24 cellular contexts compared by ENCODE assay signal in the genomic region with DNA sequence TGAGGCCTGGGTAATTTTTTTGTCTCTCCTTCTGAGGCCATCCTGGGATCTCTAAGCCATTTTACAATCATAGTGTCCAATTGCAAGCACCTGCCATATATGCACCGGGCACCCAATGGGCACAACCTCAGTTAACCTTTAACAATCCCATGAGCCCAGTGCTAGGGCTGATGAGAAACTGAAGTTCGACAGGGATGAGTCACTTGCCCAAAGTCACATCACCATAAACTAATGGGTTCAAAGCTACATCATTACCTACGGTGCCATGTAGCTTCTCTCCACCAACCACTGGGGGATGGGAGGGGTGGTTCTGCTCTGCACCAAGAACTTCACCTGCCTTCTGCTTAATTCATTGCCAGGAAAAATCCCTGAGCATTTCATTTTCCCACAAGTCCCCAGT.
"Had no signal": no experiment of that assay in that cellular context is flagged by ENCODE, and none has a peak within 500 bp of the region (broad histone marks: within the 10 kb centered on the region; RNA-seq: fewer than 3 reads in every experiment).

No MANE protein-coding gene starts in this region.

- H3K4me3 Mint-ChIP-seq: activated CD4-positive, alpha-beta memory T cell treated with anti-CD3 and anti-CD28 coated beads for 36 hours; activated CD4-positive, alpha-beta T cell treated with anti-CD3 and anti-CD28 coated beads for 36 hours; activated CD4-positive, alpha-beta T cell treated with anti-CD3 and anti-CD28 coated beads, Interleukin-2, amount 10 ng/mL, durations not matched to agents 24 days and 14 days; activated CD8-positive, alpha-beta memory T cell treated with anti-CD3 and anti-CD28 coated beads, Interleukin-2, amount 10 ng/mL, durations not matched to agents 7 days and 5 days; activated CD8-positive, alpha-beta T cell treated with anti-CD3 and anti-CD28 coated beads, Interleukin-2, amount 10 ng/mL, durations not matched to agents 7 days and 5 days; activated naive CD4-positive, alpha-beta T cell treated with anti-CD3 and anti-CD28 coated beads, Interleukin-2, amount 10 ng/mL, durations not matched to agents 7 days and 5 days; activated naive CD8-positive, alpha-beta T cell treated with anti-CD3 and anti-CD28 coated beads, Interleukin-2, amount 10 ng/mL, durations not matched to agents 7 days and 5 days had no signal

- H3K27me3 Mint-ChIP-seq: activated CD4-positive, alpha-beta memory T cell treated with anti-CD3 and anti-CD28 coated beads for 36 hours; activated CD4-positive, alpha-beta T cell treated with anti-CD3 and anti-CD28 coated beads for 36 hours; activated CD4-positive, alpha-beta T cell treated with anti-CD3 and anti-CD28 coated beads, Interleukin-2, amount 10 ng/mL, durations not matched to agents 24 days and 14 days; activated CD8-positive, alpha-beta memory T cell treated with anti-CD3 and anti-CD28 coated beads, Interleukin-2, amount 10 ng/mL, durations not matched to agents 7 days and 5 days; activated naive CD4-positive, alpha-beta T cell treated with anti-CD3 and anti-CD28 coated beads, Interleukin-2, amount 10 ng/mL, durations not matched to agents 7 days and 5 days; activated naive CD8-positive, alpha-beta T cell treated with anti-CD3 and anti-CD28 coated beads, Interleukin-2, amount 10 ng/mL, durations not matched to agents 7 days and 5 days had no signal

- H3K9me3 ChIP-seq: colonic mucosa had no signal

- H3K27me3 ChIP-seq: brain microvascular endothelial cell, colonic mucosa had no signal

- H3K36me3 ChIP-seq: brain microvascular endothelial cell, colonic mucosa had no signal

- H3K27ac Mint-ChIP-seq: activated CD4-positive, alpha-beta memory T cell treated with anti-CD3 and anti-CD28 coated beads for 36 hours; activated CD4-positive, alpha-beta T cell treated with anti-CD3 and anti-CD28 coated beads for 36 hours; activated CD4-positive, alpha-beta T cell treated with anti-CD3 and anti-CD28 coated beads, Interleukin-2, amount 10 ng/mL, durations not matched to agents 24 days and 14 days; activated CD8-positive, alpha-beta memory T cell treated with anti-CD3 and anti-CD28 coated beads, Interleukin-2, amount 10 ng/mL, durations not matched to agents 7 days and 5 days; activated CD8-positive, alpha-beta T cell treated with anti-CD3 and anti-CD28 coated beads, Interleukin-2, amount 10 ng/mL, durations not matched to agents 7 days and 5 days; activated naive CD4-positive, alpha-beta T cell treated with anti-CD3 and anti-CD28 coated beads, Interleukin-2, amount 10 ng/mL, durations not matched to agents 7 days and 5 days; activated naive CD4-positive, alpha-beta T cell treated with anti-CD3 and anti-CD28 coated beads, Interleukin-2, amount 50 U/mL, for 72 hours; activated naive CD8-positive, alpha-beta T cell treated with anti-CD3 and anti-CD28 coated beads, Interleukin-2, amount 10 ng/mL, durations not matched to agents 7 days and 5 days had no signal

- ATAC-seq: activated CD4-positive, alpha-beta T cell treated with anti-CD3 and anti-CD28 coated beads for 36 hours; activated CD8-positive, alpha-beta memory T cell treated with anti-CD3 and anti-CD28 coated beads, Interleukin-2, amount 10 ng/mL, durations not matched to agents 7 days and 5 days; activated CD8-positive, alpha-beta T cell treated with anti-CD3 and anti-CD28 coated beads, Interleukin-2, amount 10 ng/mL, durations not matched to agents 7 days and 5 days; activated naive CD4-positive, alpha-beta T cell treated with anti-CD3 and anti-CD28 coated beads, Interleukin-2, amount 50 U/mL, for 72 hours; esophagus mucosa had no signal

- H3K36me3 Mint-ChIP-seq: activated CD4-positive, alpha-beta memory T cell treated with anti-CD3 and anti-CD28 coated beads for 36 hours; activated CD8-positive, alpha-beta memory T cell treated with anti-CD3 and anti-CD28 coated beads, Interleukin-2, amount 10 ng/mL, durations not matched to agents 7 days and 5 days; activated naive CD4-positive, alpha-beta T cell treated with anti-CD3 and anti-CD28 coated beads, Interleukin-2, amount 10 ng/mL, durations not matched to agents 7 days and 5 days; activated naive CD8-positive, alpha-beta T cell treated with anti-CD3 and anti-CD28 coated beads, Interleukin-2, amount 10 ng/mL, durations not matched to agents 7 days and 5 days had no signal

- H3K4me1 ChIP-seq: colonic mucosa had no signal

- H3K4me1 Mint-ChIP-seq: activated CD4-positive, alpha-beta T cell treated with anti-CD3 and anti-CD28 coated beads for 36 hours; activated CD4-positive, alpha-beta T cell treated with anti-CD3 and anti-CD28 coated beads, Interleukin-2, amount 10 ng/mL, durations not matched to agents 24 days and 14 days; activated CD8-positive, alpha-beta memory T cell treated with anti-CD3 and anti-CD28 coated beads, Interleukin-2, amount 10 ng/mL, durations not matched to agents 7 days and 5 days; activated naive CD4-positive, alpha-beta T cell treated with anti-CD3 and anti-CD28 coated beads, Interleukin-2, amount 10 ng/mL, durations not matched to agents 7 days and 5 days; activated naive CD8-positive, alpha-beta T cell treated with anti-CD3 and anti-CD28 coated beads, Interleukin-2, amount 10 ng/mL, durations not matched to agents 7 days and 5 days had no signal

- H3K27ac ChIP-seq: brain microvascular endothelial cell, colonic mucosa had no signal

- DNase-seq: activated CD4-positive, alpha-beta memory T cell treated with anti-CD3 and anti-CD28 coated beads for 36 hours; activated CD4-positive, alpha-beta T cell treated with anti-CD3 and anti-CD28 coated beads for 36 hours; activated CD4-positive, alpha-beta T cell treated with anti-CD3 and anti-CD28 coated beads, Interleukin-2, amount 10 ng/mL, durations not matched to agents 24 days and 14 days; activated CD4-positive, CD25-positive, alpha-beta regulatory T cell; activated CD4-positive, CD25-positive, alpha-beta regulatory T cell treated with anti-CD3 and anti-CD28 coated beads, Interleukin-2, amount 50 U/mL, for 72 hours; activated CD8-positive, alpha-beta memory T cell treated with anti-CD3 and anti-CD28 coated beads, Interleukin-2, amount 10 ng/mL, durations not matched to agents 7 days and 5 days; activated CD8-positive, alpha-beta memory T cell treated with anti-CD3 and anti-CD28 coated beads, Interleukin-2, amount 50 U/mL, for 4 hours; activated CD8-positive, alpha-beta T cell treated with anti-CD3 and anti-CD28 coated beads, Interleukin-2, amount 10 ng/mL, durations not matched to agents 7 days and 5 days; activated gamma-delta T cell; activated naive CD4-positive, alpha-beta T cell; activated naive CD4-positive, alpha-beta T cell treated with anti-CD3 and anti-CD28 coated beads, Interleukin-2, amount 10 ng/mL, durations not matched to agents 7 days and 5 days; activated naive CD8-positive, alpha-beta T cell treated with anti-CD3 and anti-CD28 coated beads, Interleukin-2, amount 10 ng/mL, durations not matched to agents 7 days and 5 days; activated T-cell treated with anti-CD3 and anti-CD28 coated beads, Interleukin-2, amount 50 U/mL, for 1 hour; activated T-cell treated with anti-CD3 and anti-CD28 coated beads, Interleukin-2, amount 50 U/mL, for 48 hours; amniotic stem cell; anterior cingulate cortex; brain microvascular endothelial cell; caudate nucleus; colonic mucosa; effector CD8-positive, alpha-beta T cell; foreskin fibroblast; T-helper 2 cell had no signal

- H3K4me3 ChIP-seq: colonic mucosa had no signal
